9 cellular contexts compared by ENCODE assay signal in genomic region chr15:22253676-22254408, GRCh38.
A peak's percentile ranks its signal among the peaks of the same experiment; 100 is the strongest.
DNase-seq lines count a peak whose midpoint lies in the region; ATAC-seq and TF ChIP-seq lines count a peak whose summit lies in the region.
"Had no signal": no experiment of that assay in that cellular context is flagged by ENCODE, and none has a peak within 500 bp of the region (broad histone marks: within the 10 kb centered on the region; RNA-seq: fewer than 3 reads in every experiment).

No MANE protein-coding gene starts in this region.

- H3K23ac ChIP-seq in neuronal stem cell (ENCODE audit: low read depth, low read length, poor library complexity) = no peak overlapping the region

- POLR2A ChIA-PET in activated CD4-positive, alpha-beta T cell treated with anti-CD3 and anti-CD28 coated beads for 36 hours (lab: Charles Lee) = no interaction called here

- TF ChIP-seq CTCF in endothelial cell (IDR thresholded peaks at IDR 0.05; ENCODE audit: unreplicated experiment) = no peak

- H3K27me3 ChIP-seq in neuronal stem cell (ENCODE audit: control insufficient read depth in 3 of 3, insufficient read depth in 3 of 3, low read depth in 1 of 3, low read length in 3 of 3) = no peaks in the 10 kb centered on the region

- no peak overlapping the region for H3K4me2 ChIP-seq in neuronal stem cell (ENCODE audit: insufficient read depth, low read length, poor library complexity, severe bottlenecking)
- H3K4me2 ChIP-seq: PC-9 had no signal

- H3K4me1 ChIP-seq in neuronal stem cell (ENCODE audit: control insufficient read depth in 2 of 2, insufficient read depth in 1 of 2, low read depth in 1 of 2, low read length in 2 of 2) = no peaks in the 10 kb centered on the region

- no peaks in the 10 kb centered on the region for H3K36me3 Mint-ChIP-seq in activated CD4-positive, alpha-beta T cell treated with anti-CD3 and anti-CD28 coated beads for 36 hours (ENCODE audit: low read depth)
- peaks cover 40% of the 10 kb centered on the region for H3K36me3 Mint-ChIP-seq in endothelial cell (ENCODE audit: low read depth, unreplicated experiment)

- no CpG with 5 or more reads among the region's 8 CpGs for WGBS in neuronal stem cell (ENCODE audit: extremely low coverage in 2 of 2, insufficient read length in 2 of 2, insufficient replicate concordance in 1 of 2), 2 donors

- H2AFZ ChIP-seq in neuronal stem cell (ENCODE audit: low read length) = peak overlapping the region; percentile 10
- H2AFZ ChIP-seq: PC-9 had no signal

- no peak overlapping the region for H2BK120ac ChIP-seq in neuronal stem cell (ENCODE audit: low read depth, low read length)

- no peak overlapping the region for H3K4me3 ChIP-seq in neuronal stem cell (ENCODE audit: low read length in 2 of 2)
- H3K4me3 ChIP-seq: PC-9 had no signal

- H3K14ac ChIP-seq in neuronal stem cell (ENCODE audit: low read length) = no peak overlapping the region

- peak overlapping the region; percentile 8 for H3K27ac Mint-ChIP-seq in activated CD4-positive, alpha-beta T cell treated with anti-CD3 and anti-CD28 coated beads for 36 hours
- no peak overlapping the region for H3K27ac Mint-ChIP-seq in endothelial cell (ENCODE audit: unreplicated experiment)

- no peak overlapping the region for H3K9ac ChIP-seq in neuronal stem cell (ENCODE audit: low read depth, low read length, poor library complexity)

- H3K79me1 ChIP-seq in neuronal stem cell (ENCODE audit: low read depth, low read length) = no peaks in the 10 kb centered on the region

- no peak overlapping the region for H2BK15ac ChIP-seq in neuronal stem cell (ENCODE audit: low read length)

- no peak overlapping the region for H2AK5ac ChIP-seq in neuronal stem cell (ENCODE audit: low read depth, low read length)

- peak; percentile 47 for DNase-seq in activated CD4-positive, alpha-beta T cell treated with anti-CD3 and anti-CD28 coated beads for 36 hours
- DNase-seq in activated CD4-positive, alpha-beta T cell treated with anti-CD3 and anti-CD28 coated beads for 48 hours = no peak
- no peak for DNase-seq in neuronal stem cell (ENCODE audit: low spot score)
- DNase-seq in glomerular visceral epithelial cell (ENCODE audit: extremely low spot score) = no peak
- DNase-seq in amniotic stem cell (lab: John Stamatoyannopoulos, UW) = no peak
- DNase-seq in endothelial cell (ENCODE audit: low spot score) = no peak
- DNase-seq: PC-9 had no signal

- no peak overlapping the region for H2BK12ac ChIP-seq in neuronal stem cell (ENCODE audit: low read length)

- no peak overlapping the region for H3K4me3 Mint-ChIP-seq in activated CD4-positive, alpha-beta T cell treated with anti-CD3 and anti-CD28 coated beads for 36 hours
- H3K4me3 Mint-ChIP-seq in endothelial cell (ENCODE audit: unreplicated experiment) = no peak overlapping the region

- H3K9me3 ChIP-seq in neuronal stem cell (replicated peaks in 1 of 2; ENCODE audit: control insufficient read depth in 2 of 2, insufficient read depth in 1 of 2, low read depth in 1 of 2, low read length in 2 of 2) = peaks cover 0 to 15% of the 10 kb centered on the region in 2 donors

- peaks cover 24% of the 10 kb centered on the region for H3K27me3 Mint-ChIP-seq in activated CD4-positive, alpha-beta T cell treated with anti-CD3 and anti-CD28 coated beads for 36 hours
- peaks cover 29% of the 10 kb centered on the region for H3K27me3 Mint-ChIP-seq in endothelial cell (ENCODE audit: unreplicated experiment)

- intact Hi-C loops in activated CD4-positive, alpha-beta T cell treated with anti-CD3 and anti-CD28 coated beads for 36 hours (cut with DNase I, micrococcal nuclease) = loop anchor here (1.0 to 2.0 kb wide), 5 partner anchors 8 to 21 kb away; no protein-coding TSS in a partner anchor

- no peak overlapping the region for H2BK5ac ChIP-seq in neuronal stem cell (ENCODE audit: low read length)

- no peaks in the 10 kb centered on the region for H3K9me3 Mint-ChIP-seq in activated CD4-positive, alpha-beta T cell treated with anti-CD3 and anti-CD28 coated beads for 36 hours (ENCODE audit: low read depth)
- peaks cover 57% of the 10 kb centered on the region for H3K9me3 Mint-ChIP-seq in endothelial cell (ENCODE audit: unreplicated experiment)

- H3K18ac ChIP-seq in neuronal stem cell (ENCODE audit: low read length) = no peak overlapping the region

- CTCF ChIA-PET in activated CD4-positive, alpha-beta T cell treated with anti-CD3 and anti-CD28 coated beads for 36 hours (lab: Charles Lee) = no interaction called here

- no peak overlapping the region for H4K91ac ChIP-seq in neuronal stem cell (ENCODE audit: low read depth, low read length, poor library complexity)

- peak; percentile 68 for ATAC-seq in activated CD4-positive, alpha-beta T cell treated with anti-CD3 and anti-CD28 coated beads for 36 hours
- ATAC-seq in GM21737 (IDR thresholded peaks at IDR 0.05; ENCODE audit: unreplicated experiment) = peak; percentile 70
- ATAC-seq in HG03442 (IDR thresholded peaks at IDR 0.05; ENCODE audit: unreplicated experiment) = peak; percentile 88

- no peak overlapping the region for H3K4ac ChIP-seq in neuronal stem cell (ENCODE audit: low read length)

- H3K36me3 ChIP-seq in neuronal stem cell (replicated peaks in 1 of 2; ENCODE audit: control insufficient read depth in 2 of 2, insufficient read depth in 2 of 2, low read length in 2 of 2) = no peaks in the 10 kb centered on the region

- peaks cover 17% of the 10 kb centered on the region for H3K4me1 Mint-ChIP-seq in activated CD4-positive, alpha-beta T cell treated with anti-CD3 and anti-CD28 coated beads for 36 hours
- no peaks in the 10 kb centered on the region for H3K4me1 Mint-ChIP-seq in endothelial cell (ENCODE audit: unreplicated experiment)

- no peak overlapping the region for H3K27ac ChIP-seq in neuronal stem cell (replicated peaks; ENCODE audit: low read length)
- H3K27ac ChIP-seq: PC-9 had no signal

- no peak overlapping the region for H4K8ac ChIP-seq in neuronal stem cell (ENCODE audit: low read depth, low read length)
